Comparison of ENCODE assay signal across 16 cellular contexts in the genomic region with DNA sequence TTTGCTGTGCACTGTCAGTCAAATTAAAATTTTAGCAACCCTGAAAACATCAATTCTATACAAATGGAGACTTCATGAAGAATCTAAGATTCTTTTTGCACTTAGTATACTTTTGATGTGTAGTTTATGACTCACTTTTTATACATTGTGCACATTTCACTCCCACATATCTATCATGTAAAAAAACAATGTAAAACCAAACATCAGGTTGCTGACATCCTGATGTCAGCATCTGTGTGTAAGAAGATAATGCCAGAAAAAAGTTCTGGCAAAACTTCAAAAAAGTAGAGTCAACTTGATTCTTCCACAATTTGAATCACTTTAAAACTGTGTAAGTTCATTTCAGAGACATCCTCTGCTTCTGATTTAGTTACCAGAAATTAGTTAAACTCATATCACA.
DNase-seq lines count a peak whose midpoint lies in the region; ATAC-seq and TF ChIP-seq lines count a peak whose summit lies in the region.
"Had no signal": no experiment of that assay in that cellular context is flagged by ENCODE, and none has a peak within 500 bp of the region (broad histone marks: within the 10 kb centered on the region; RNA-seq: fewer than 3 reads in every experiment).

No MANE protein-coding gene starts in this region.

- ATAC-seq in HG03354 (IDR thresholded peaks at IDR 0.05; ENCODE audit: poor library complexity, severe bottlenecking, unreplicated experiment): no peak
- ATAC-seq in GM18873 (IDR thresholded peaks at IDR 0.05; ENCODE audit: low FRiP score, unreplicated experiment): no peak

- in situ Hi-C loops in astrocyte of the spinal cord (cut with HindIII; ENCODE audit: low sequenced_read_pairs): no loop called here

- POLR2A ChIA-PET in AG04450 (lab: Yijun Ruan, JAX): no interaction called here

- H3K27ac ChIP-seq in AG04450 (ENCODE audit: low read depth, low read length): no peak overlapping the region
- H3K27ac ChIP-seq: SK-N-MC had no signal

- CTCF ChIA-PET in AG04450 (lab: Charles Lee): no interaction called here

- no peak overlapping the region for H3K4me3 ChIP-seq in AG04450 (ENCODE audit: low read depth, low read length)
- H3K4me3 ChIP-seq in astrocyte of the spinal cord (ENCODE audit: low read depth, low read length): no peak overlapping the region
- no peak overlapping the region for H3K4me3 ChIP-seq in fibroblast of pulmonary artery (replicated peaks; ENCODE audit: low read depth, low read length)
- H3K4me3 ChIP-seq: SK-N-MC had no signal

- TF ChIP-seq CTCF in AG04450 (IDR thresholded peaks at IDR 0.05; ENCODE audit: low read depth, low read length): no peak
- TF ChIP-seq CTCF in astrocyte of the spinal cord (IDR thresholded peaks at IDR 0.05; ENCODE audit: low read depth, low read length): no peak
- TF ChIP-seq CTCF in fibroblast of pulmonary artery (IDR thresholded peaks at IDR 0.05; ENCODE audit: low read length, missing control alignments): no peak

- no peaks in the 10 kb centered on the region for H3K9me3 ChIP-seq in AG04450 (ENCODE audit: control insufficient read depth, insufficient read depth, low read length)
- H3K9me3 ChIP-seq: BE2C had no signal

- DNase-seq in AG04450 (ENCODE audit: low read depth, low spot score): peak; percentile 39
- peak; percentile 44 for DNase-seq in HT1080 (ENCODE audit: low read depth)
- peak; percentile 71 for DNase-seq in astrocyte of the spinal cord (ENCODE audit: low read depth, low spot score)
- DNase-seq in fibroblast of pulmonary artery (ENCODE audit: low read depth): peak; percentile 60
- DNase-seq in NCI-H524 treated with DMSO at 0.1 percent for 48 hours (lab: John Stamatoyannopoulos, UW): no peak
- no peak for DNase-seq in SHP77 treated with DMSO at 0.1 percent for 48 hours (lab: John Stamatoyannopoulos, UW)
- DNase-seq: BE2C; CD4-positive, alpha-beta memory T cell; NCI-H1436; NCI-H2081; NCI-H345; NK-92 treated with Interleukin-12 subunit alpha and Interleukin-12 subunit beta, amount 100 ng/mL, for 24 hours; OCI-M1 had no signal

- no peaks in the 10 kb centered on the region for H3K27me3 ChIP-seq in AG04450 (ENCODE audit: control insufficient read depth, insufficient read depth, low read length)

Comparison
In these comparisons a context has a peak if more than half of its experiments do, and no peak if none do; other contexts are left out.
1. DNase-seq: peak in AG04450 (single experiment), HT1080 (single experiment), astrocyte of the spinal cord (single experiment) and fibroblast of pulmonary artery (single experiment); none in NCI-H524 treated with DMSO at 0.1 percent for 48 hours (single experiment) and SHP77 treated with DMSO at 0.1 percent for 48 hours (single experiment).